Comparison of ENCODE assay signal across 23 cellular contexts in genomic region chr7:132910657-132911056, GRCh38.
"Had no signal": no experiment of that assay in that cellular context is flagged by ENCODE, and none has a peak within 500 bp of the region (broad histone marks: within the 10 kb centered on the region; RNA-seq: fewer than 3 reads in every experiment).

No MANE protein-coding gene starts in this region.

- DNase-seq: cerebellar nuclear complex; dorsolateral prefrontal cortex; effector CD4-positive, alpha-beta T cell; foreskin fibroblast; gastrocnemius medialis; hippocampal formation; islet precursor cell; kidney glomerular epithelial cell; left colon; natural killer cell; right lobe of liver; small intestine; stimulated activated CD4-positive, alpha-beta T cell treated with anti-CD3 and anti-CD28 coated beads, Interleukin-15, amount 100 ng/mL, for 24 hours; stimulated activated CD4-positive, alpha-beta T cell treated with anti-CD3 and anti-CD28 coated beads, Interleukin-2, amount 100 ng/mL, for 48 hours; stimulated activated naive B cell treated with anti-CD40 and anti-IgM and Interleukin-4, amounts not matched to agents 10 μg/mL and 1 μg/mL and 100 μg/mL, for 72 hours; thyroid gland; trophoblast cell had no signal

- H3K4me1 ChIP-seq: prostate gland, right lobe of liver, thyroid gland, vagina had no signal

- H3K36me3 Mint-ChIP-seq: natural killer cell had no signal

- H3K27me3 Mint-ChIP-seq: memory B cell; stimulated activated naive B cell treated with anti-CD40 and anti-IgM and Interleukin-4, amounts not matched to agents 10 μg/mL and 1 μg/mL and 100 μg/mL, for 72 hours; stimulated activated naive CD8-positive, alpha-beta T cell treated with anti-CD3 and anti-CD28 coated beads, Interleukin-15, Interleukin-2, amounts not matched to agents 100 ng/mL and 50 ng/mL, for 24 hours had no signal

- H3K4me3 Mint-ChIP-seq: memory B cell; natural killer cell; neural crest cell; stimulated activated naive B cell treated with anti-CD40 and anti-IgM and Interleukin-4, amounts not matched to agents 10 μg/mL and 1 μg/mL and 100 μg/mL, for 72 hours; stimulated activated naive CD8-positive, alpha-beta T cell treated with anti-CD3 and anti-CD28 coated beads, Interleukin-15, Interleukin-2, amounts not matched to agents 100 ng/mL and 50 ng/mL, for 24 hours had no signal

- ATAC-seq: gastrocnemius medialis; left colon; natural killer cell; right lobe of liver; stimulated activated naive B cell treated with anti-CD40 and anti-IgM and Interleukin-4, amounts not matched to agents 10 μg/mL and 1 μg/mL and 100 μg/mL, for 72 hours had no signal

- H3K27ac Mint-ChIP-seq: natural killer cell; stimulated activated naive B cell treated with anti-CD40 and anti-IgM and Interleukin-4, amounts not matched to agents 10 μg/mL and 1 μg/mL and 100 μg/mL, for 72 hours; stimulated activated naive CD8-positive, alpha-beta T cell treated with anti-CD3 and anti-CD28 coated beads, Interleukin-15, Interleukin-2, amounts not matched to agents 100 ng/mL and 50 ng/mL, for 24 hours had no signal

- H3K9me3 ChIP-seq: gastrocnemius medialis, prostate gland, right lobe of liver, thyroid gland, vagina had no signal

- H3K27ac ChIP-seq: dorsolateral prefrontal cortex, gastrocnemius medialis, prostate gland, right lobe of liver, thyroid gland, vagina had no signal

- H3K36me3 ChIP-seq: gastrocnemius medialis, prostate gland, right lobe of liver, thyroid gland, vagina had no signal

- H3K4me1 Mint-ChIP-seq: stimulated activated naive B cell treated with anti-CD40 and anti-IgM and Interleukin-4, amounts not matched to agents 10 μg/mL and 1 μg/mL and 100 μg/mL, for 72 hours had no signal

- H3K4me3 ChIP-seq: dorsolateral prefrontal cortex, gastrocnemius medialis, lung, prostate gland, right lobe of liver, thyroid gland, vagina had no signal

- H3K9me3 Mint-ChIP-seq: memory B cell; natural killer cell; stimulated activated naive CD8-positive, alpha-beta T cell treated with anti-CD3 and anti-CD28 coated beads, Interleukin-15, Interleukin-2, amounts not matched to agents 100 ng/mL and 50 ng/mL, for 24 hours had no signal

- H3K27me3 ChIP-seq: dorsolateral prefrontal cortex, gastrocnemius medialis, right lobe of liver, thyroid gland, vagina had no signal
